In the genomic region with DNA sequence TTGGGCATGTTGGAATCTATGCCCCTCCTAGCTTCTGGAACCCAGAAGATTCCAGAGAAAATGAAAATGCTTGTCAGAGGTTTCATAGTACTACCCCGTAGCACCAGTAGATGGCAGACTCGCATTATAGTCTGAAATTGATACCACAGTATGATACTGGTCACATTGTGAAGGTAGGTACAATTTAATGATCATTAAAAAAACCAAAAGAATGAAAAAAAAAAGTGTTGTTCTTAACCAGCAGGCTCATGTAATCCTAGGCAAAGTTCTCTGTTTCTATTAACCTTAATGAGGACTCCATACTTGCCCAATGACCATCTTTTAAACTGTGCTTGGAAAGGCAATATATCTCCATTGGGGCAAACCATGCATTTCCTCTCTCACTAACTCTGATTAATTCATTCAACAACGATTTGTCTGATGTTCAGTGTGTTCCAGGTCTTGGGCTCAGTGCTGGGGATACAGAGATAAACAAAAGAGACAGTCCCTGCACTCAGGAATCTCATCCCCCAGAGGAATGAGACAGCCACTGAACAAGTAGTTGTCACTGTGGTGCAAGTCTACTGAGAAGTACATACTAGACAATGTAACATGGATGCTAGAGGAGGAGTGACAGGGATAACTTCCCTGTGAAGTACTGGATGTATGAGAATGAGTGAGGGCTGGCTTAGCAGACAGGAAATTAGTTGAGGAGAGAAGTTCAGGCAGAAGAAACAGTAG, we compare ENCODE assay signal across 1 cellular context.
TF ChIP-seq lines count a peak whose summit lies in the region.

No MANE protein-coding gene starts in this region.

TF ChIP-seq in GM23338, 12 proteins besides CTCF, POLR2A, EP300 and RAD21 (continued from another document):
- TF ChIP-seq, protein P1, sequence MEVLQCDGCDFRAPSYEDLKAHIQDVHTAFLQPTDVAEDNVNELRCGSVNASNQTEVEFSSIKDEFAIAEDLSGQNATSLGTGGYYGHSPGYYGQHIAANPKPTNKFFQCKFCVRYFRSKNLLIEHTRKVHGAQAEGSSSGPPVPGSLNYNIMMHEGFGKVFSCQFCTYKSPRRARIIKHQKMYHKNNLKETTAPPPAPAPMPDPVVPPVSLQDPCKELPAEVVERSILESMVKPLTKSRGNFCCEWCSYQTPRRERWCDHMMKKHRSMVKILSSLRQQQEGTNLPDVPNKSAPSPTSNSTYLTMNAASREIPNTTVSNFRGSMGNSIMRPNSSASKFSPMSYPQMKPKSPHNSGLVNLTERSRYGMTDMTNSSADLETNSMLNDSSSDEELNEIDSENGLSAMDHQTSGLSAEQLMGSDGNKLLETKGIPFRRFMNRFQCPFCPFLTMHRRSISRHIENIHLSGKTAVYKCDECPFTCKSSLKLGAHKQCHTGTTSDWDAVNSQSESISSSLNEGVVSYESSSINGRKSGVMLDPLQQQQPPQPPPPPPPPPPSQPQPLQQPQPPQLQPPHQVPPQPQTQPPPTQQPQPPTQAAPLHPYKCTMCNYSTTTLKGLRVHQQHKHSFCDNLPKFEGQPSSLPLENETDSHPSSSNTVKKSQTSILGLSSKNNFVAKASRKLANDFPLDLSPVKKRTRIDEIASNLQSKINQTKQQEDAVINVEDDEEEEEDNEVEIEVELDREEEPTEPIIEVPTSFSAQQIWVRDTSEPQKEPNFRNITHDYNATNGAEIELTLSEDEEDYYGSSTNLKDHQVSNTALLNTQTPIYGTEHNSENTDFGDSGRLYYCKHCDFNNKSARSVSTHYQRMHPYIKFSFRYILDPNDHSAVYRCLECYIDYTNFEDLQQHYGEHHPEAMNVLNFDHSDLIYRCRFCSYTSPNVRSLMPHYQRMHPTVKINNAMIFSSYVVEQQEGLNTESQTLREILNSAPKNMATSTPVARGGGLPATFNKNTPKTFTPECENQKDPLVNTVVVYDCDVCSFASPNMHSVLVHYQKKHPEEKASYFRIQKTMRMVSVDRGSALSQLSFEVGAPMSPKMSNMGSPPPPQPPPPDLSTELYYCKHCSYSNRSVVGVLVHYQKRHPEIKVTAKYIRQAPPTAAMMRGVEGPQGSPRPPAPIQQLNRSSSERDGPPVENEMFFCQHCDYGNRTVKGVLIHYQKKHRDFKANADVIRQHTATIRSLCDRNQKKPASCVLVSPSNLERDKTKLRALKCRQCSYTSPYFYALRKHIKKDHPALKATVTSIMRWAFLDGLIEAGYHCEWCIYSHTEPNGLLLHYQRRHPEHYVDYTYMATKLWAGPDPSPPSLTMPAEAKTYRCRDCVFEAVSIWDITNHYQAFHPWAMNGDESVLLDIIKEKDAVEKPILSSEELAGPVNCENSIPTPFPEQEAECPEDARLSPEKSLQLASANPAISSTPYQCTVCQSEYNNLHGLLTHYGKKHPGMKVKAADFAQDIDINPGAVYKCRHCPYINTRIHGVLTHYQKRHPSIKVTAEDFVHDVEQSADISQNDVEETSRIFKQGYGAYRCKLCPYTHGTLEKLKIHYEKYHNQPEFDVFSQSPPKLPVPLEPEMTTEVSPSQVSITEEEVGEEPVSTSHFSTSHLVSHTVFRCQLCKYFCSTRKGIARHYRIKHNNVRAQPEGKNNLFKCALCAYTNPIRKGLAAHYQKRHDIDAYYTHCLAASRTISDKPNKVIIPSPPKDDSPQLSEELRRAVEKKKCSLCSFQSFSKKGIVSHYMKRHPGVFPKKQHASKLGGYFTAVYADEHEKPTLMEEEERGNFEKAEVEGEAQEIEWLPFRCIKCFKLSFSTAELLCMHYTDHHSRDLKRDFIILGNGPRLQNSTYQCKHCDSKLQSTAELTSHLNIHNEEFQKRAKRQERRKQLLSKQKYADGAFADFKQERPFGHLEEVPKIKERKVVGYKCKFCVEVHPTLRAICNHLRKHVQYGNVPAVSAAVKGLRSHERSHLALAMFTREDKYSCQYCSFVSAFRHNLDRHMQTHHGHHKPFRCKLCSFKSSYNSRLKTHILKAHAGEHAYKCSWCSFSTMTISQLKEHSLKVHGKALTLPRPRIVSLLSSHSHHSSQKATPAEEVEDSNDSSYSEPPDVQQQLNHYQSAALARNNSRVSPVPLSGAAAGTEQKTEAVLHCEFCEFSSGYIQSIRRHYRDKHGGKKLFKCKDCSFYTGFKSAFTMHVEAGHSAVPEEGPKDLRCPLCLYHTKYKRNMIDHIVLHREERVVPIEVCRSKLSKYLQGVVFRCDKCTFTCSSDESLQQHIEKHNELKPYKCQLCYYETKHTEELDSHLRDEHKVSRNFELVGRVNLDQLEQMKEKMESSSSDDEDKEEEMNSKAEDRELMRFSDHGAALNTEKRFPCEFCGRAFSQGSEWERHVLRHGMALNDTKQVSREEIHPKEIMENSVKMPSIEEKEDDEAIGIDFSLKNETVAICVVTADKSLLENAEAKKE (CRISPR knock-in tag; IDR thresholded peaks at IDR 0.05): no peak
- TF ChIP-seq POLR2AphosphoS5 (IDR thresholded peaks at IDR 0.05; ENCODE audit: low read depth) (no peak), EZH2 (IDR thresholded peaks at IDR 0.05; ENCODE audit: low read depth, unreplicated experiment) (no peak)
